ENCODE assay signal across 13 cellular contexts in the genomic region with DNA sequence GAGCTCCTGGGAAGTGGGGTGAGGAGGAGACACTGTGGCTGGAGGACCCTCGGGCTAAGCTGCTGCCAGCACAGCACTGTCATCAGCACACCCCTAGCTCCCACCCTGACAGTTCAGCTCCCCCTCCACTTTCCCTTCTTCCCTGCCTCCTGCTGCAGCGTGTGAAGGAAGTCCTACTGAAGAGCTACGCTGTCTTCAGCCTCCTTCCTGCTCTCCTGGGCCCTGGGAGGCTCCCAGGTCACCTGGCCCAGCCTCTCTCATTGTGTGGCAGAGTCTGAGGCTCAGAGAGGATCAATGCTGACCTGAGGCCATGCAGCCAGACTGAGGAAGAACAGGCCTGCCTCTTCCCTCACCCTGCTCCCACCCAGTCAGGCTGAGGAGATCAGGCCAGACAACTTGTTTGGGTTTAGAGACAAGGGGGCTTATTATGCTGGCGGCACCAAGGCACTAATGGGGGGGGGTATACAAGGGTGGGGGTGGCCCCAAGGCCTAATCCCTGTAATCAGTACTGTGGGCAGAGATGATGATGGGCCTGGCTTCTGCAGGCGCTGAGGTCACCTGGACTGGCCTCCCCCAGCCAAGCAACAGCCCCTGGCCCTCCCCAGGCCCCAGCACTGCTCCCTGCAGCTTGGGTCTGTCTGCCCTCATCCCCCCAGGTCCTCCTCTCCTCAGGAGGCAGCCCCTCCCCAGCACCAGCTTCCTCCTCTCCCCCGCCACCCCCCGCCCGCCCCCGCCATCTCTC. TPM values are rescaled to one million over a fixed set of nuclear protein-coding genes. Genes with fewer than 3 reads are reported as not detected.
A peak's percentile ranks its signal among the peaks of the same experiment; 100 is the strongest.
DNase-seq lines count a peak whose midpoint lies in the region; ATAC-seq and TF ChIP-seq lines count a peak whose summit lies in the region.
"Had no signal": no experiment of that assay in that cellular context is flagged by ENCODE, and none has a peak within 500 bp of the region (broad histone marks: within the 10 kb centered on the region; RNA-seq: fewer than 3 reads in every experiment).

No MANE protein-coding gene starts in this region.

- no peak overlapping the region for H3K4me3 Mint-ChIP-seq in nephron progenitor cell
- H3K4me3 Mint-ChIP-seq in activated T-cell treated with anti-CD3 and anti-CD28 coated beads, Interleukin-2, amount 50 U/mL, for 72 hours = no peak overlapping the region
- H3K4me3 Mint-ChIP-seq: activated CD4-positive, alpha-beta T cell treated with anti-CD3 and anti-CD28 coated beads, Interleukin-2, amount 10 ng/mL, durations not matched to agents 24 days and 14 days; activated naive CD8-positive, alpha-beta T cell had no signal

- H3K27ac ChIP-seq in esophagus squamous epithelium (peak overlapping the region; percentile 55 to 90 (median 79)), tibial nerve (peak overlapping the region; percentile 40 to 94 (median 76))
- H3K27ac ChIP-seq: epithelial cell of prostate had no signal

- ATAC-seq in activated T-cell treated with anti-CD3 and anti-CD28 coated beads, Interleukin-2, amount 50 U/mL, for 72 hours (replicated peaks in 1 of 2) = no peak

- H3K36me3 ChIP-seq in esophagus squamous epithelium = peaks cover 0 to 7% (median 0%) of the 10 kb centered on the region in 3 donors
- peaks cover 0 to 15% (median 0%) of the 10 kb centered on the region in 3 donors for H3K36me3 ChIP-seq in tibial nerve

- peaks cover 5% of the 10 kb centered on the region for H3K9me3 Mint-ChIP-seq in nephron progenitor cell
- no peaks in the 10 kb centered on the region for H3K9me3 Mint-ChIP-seq in activated T-cell treated with anti-CD3 and anti-CD28 coated beads, Interleukin-2, amount 50 U/mL, for 72 hours
- H3K9me3 Mint-ChIP-seq: activated CD4-positive, alpha-beta T cell treated with anti-CD3 and anti-CD28 coated beads, Interleukin-2, amount 10 ng/mL, durations not matched to agents 24 days and 14 days had no signal

- 59 to 72% methylated on average over 2 to 4 of the region's 9 CpGs for WGBS in esophagus squamous epithelium, 2 donors
- WGBS in tibial nerve, 2 donors = 72 to 76% methylated on average over 8 to 9 of the region's 9 CpGs

- no peak for TF ChIP-seq EP300 in tibial nerve (IDR thresholded peaks at IDR 0.05)

- H3K4me1 ChIP-seq in esophagus squamous epithelium (peaks cover 13 to 72% (median 47%) of the 10 kb centered on the region in 3 donors), tibial nerve (peaks cover 0 to 82% (median 52%) of the 10 kb centered on the region in 4 donors)

- DNase-seq in esophagus squamous epithelium (lab: John Stamatoyannopoulos, UW) (no peak), nephron progenitor cell (no peak), tibial nerve (ENCODE audit: low spot score in 2 of 2) (no peak), inferior parietal cortex (ENCODE audit: extremely low spot score) (no peak), AG08396 (ENCODE audit: low spot score) (no peak), NCI-H146 treated with DMSO at 0.1 percent for 48 hours (lab: John Stamatoyannopoulos, UW; ENCODE audit: unreplicated experiment) (no peak)
- no peak for DNase-seq in activated T-cell treated with anti-CD3 and anti-CD28 coated beads, Interleukin-2, amount 50 U/mL, for 72 hours
- DNase-seq: activated CD4-positive, alpha-beta T cell treated with anti-CD3 and anti-CD28 coated beads, Interleukin-2, amount 10 ng/mL, durations not matched to agents 24 days and 14 days; NCI-H2081; SIG-M5 had no signal

- peaks cover 23% of the 10 kb centered on the region for H3K36me3 Mint-ChIP-seq in nephron progenitor cell (ENCODE audit: low read depth)
- no peaks in the 10 kb centered on the region for H3K36me3 Mint-ChIP-seq in activated T-cell treated with anti-CD3 and anti-CD28 coated beads, Interleukin-2, amount 50 U/mL, for 72 hours (ENCODE audit: insufficient read depth in 2 of 2)
- H3K36me3 Mint-ChIP-seq: activated naive CD8-positive, alpha-beta T cell had no signal

- no peaks in the 10 kb centered on the region for H3K27me3 Mint-ChIP-seq in nephron progenitor cell (ENCODE audit: low read depth, poor library complexity)
- H3K27me3 Mint-ChIP-seq in activated T-cell treated with anti-CD3 and anti-CD28 coated beads, Interleukin-2, amount 50 U/mL, for 72 hours (ENCODE audit: low read depth) = peaks cover 19% of the 10 kb centered on the region
- H3K27me3 Mint-ChIP-seq: activated naive CD8-positive, alpha-beta T cell had no signal

- no peaks in the 10 kb centered on the region for H3K9me3 ChIP-seq in esophagus squamous epithelium
- no peaks in the 10 kb centered on the region for H3K9me3 ChIP-seq in tibial nerve

- TF ChIP-seq CTCF in esophagus squamous epithelium (IDR thresholded peaks at IDR 0.05) = no peak
- TF ChIP-seq CTCF in nephron progenitor cell (IDR thresholded peaks at IDR 0.05) = no peak
- no peak for TF ChIP-seq CTCF in tibial nerve (IDR thresholded peaks at IDR 0.05)

- H3K4me1 Mint-ChIP-seq in nephron progenitor cell = peaks cover 95% of the 10 kb centered on the region
- H3K4me1 Mint-ChIP-seq in activated T-cell treated with anti-CD3 and anti-CD28 coated beads, Interleukin-2, amount 50 U/mL, for 72 hours (ENCODE audit: low read depth) = peaks cover 6% of the 10 kb centered on the region

- H3K27ac Mint-ChIP-seq in nephron progenitor cell = peak overlapping the region; percentile 94
- H3K27ac Mint-ChIP-seq in activated T-cell treated with anti-CD3 and anti-CD28 coated beads, Interleukin-2, amount 50 U/mL, for 72 hours = no peak overlapping the region
- H3K27ac Mint-ChIP-seq: activated CD4-positive, alpha-beta T cell treated with anti-CD3 and anti-CD28 coated beads, Interleukin-2, amount 10 ng/mL, durations not matched to agents 24 days and 14 days; activated naive CD8-positive, alpha-beta T cell had no signal

- no peak for TF ChIP-seq POLR2A in esophagus squamous epithelium (IDR thresholded peaks at IDR 0.05)
- TF ChIP-seq POLR2A in tibial nerve (IDR thresholded peaks at IDR 0.05) = no peak

- no peak overlapping the region for H3K4me3 ChIP-seq in esophagus squamous epithelium
- no peak overlapping the region for H3K4me3 ChIP-seq in tibial nerve

- intact Hi-C loops in esophagus squamous epithelium (cut with DNase I) = no loop called here

- H3K27me3 ChIP-seq in esophagus squamous epithelium = peaks cover 0 to 20% (median 0%) of the 10 kb centered on the region in 4 donors
- no peaks in the 10 kb centered on the region for H3K27me3 ChIP-seq in tibial nerve

TF ChIP-seq in PFSK-1, 5 proteins besides CTCF, POLR2A, EP300 and RAD21:
- TF ChIP-seq, protein P1, sequence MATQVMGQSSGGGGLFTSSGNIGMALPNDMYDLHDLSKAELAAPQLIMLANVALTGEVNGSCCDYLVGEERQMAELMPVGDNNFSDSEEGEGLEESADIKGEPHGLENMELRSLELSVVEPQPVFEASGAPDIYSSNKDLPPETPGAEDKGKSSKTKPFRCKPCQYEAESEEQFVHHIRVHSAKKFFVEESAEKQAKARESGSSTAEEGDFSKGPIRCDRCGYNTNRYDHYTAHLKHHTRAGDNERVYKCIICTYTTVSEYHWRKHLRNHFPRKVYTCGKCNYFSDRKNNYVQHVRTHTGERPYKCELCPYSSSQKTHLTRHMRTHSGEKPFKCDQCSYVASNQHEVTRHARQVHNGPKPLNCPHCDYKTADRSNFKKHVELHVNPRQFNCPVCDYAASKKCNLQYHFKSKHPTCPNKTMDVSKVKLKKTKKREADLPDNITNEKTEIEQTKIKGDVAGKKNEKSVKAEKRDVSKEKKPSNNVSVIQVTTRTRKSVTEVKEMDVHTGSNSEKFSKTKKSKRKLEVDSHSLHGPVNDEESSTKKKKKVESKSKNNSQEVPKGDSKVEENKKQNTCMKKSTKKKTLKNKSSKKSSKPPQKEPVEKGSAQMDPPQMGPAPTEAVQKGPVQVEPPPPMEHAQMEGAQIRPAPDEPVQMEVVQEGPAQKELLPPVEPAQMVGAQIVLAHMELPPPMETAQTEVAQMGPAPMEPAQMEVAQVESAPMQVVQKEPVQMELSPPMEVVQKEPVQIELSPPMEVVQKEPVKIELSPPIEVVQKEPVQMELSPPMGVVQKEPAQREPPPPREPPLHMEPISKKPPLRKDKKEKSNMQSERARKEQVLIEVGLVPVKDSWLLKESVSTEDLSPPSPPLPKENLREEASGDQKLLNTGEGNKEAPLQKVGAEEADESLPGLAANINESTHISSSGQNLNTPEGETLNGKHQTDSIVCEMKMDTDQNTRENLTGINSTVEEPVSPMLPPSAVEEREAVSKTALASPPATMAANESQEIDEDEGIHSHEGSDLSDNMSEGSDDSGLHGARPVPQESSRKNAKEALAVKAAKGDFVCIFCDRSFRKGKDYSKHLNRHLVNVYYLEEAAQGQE (IDR thresholded peaks at IDR 0.05; ENCODE audit: insufficient read depth in 1 of 2, low read depth in 2 of 2, low read length in 2 of 2) = no peak
- TF ChIP-seq SIN3A (IDR thresholded peaks at IDR 0.05; ENCODE audit: borderline replicate concordance, insufficient read depth, low read length) (peak; percentile 6; the same call in 1 of the 2 replicates), FOXP2 (optimal IDR thresholded peaks at IDR 0.05; ENCODE audit: borderline replicate concordance, extremely low read depth, extremely low read length, insufficient read depth) (no peak), POLR2AphosphoS5 (IDR thresholded peaks at IDR 0.05; ENCODE audit: low read depth, low read length) (0 out of 2 replicates have a peak, but pooled peaks have one; percentile 20), TAF1 (IDR thresholded peaks at IDR 0.05; ENCODE audit: borderline replicate concordance, insufficient read depth, low read length) (no peak)

RNA-seq across cellular contexts. Expression of a gene that starts 9.1 kb away (rescaled TPM):
- polyA plus RNA-seq in PFSK-1 (2012; ENCODE audit: insufficient read length, low read depth) = 58.4 TPM
- total RNA-seq in esophagus squamous epithelium = 1 to 10 TPM; 3.5 to 8.0 (median 5.4) TPM
- total RNA-seq in tibial nerve = 10 to 100 TPM; 59.9 to 65.3 (median 63.9) TPM
- total RNA-seq in activated T-cell treated with anti-CD3 and anti-CD28 coated beads, Interleukin-2, amount 50 U/mL, for 72 hours = under 1 TPM in 1 of 2 donors, not detected in 1; 0.05 TPM

RNA-seq across cellular contexts. Expression of a gene that starts 26.2 kb away (rescaled TPM):
- 1.8 TPM for polyA plus RNA-seq in PFSK-1 (2012; ENCODE audit: insufficient read length, low read depth)
- total RNA-seq in esophagus squamous epithelium = not detected
- not detected for total RNA-seq in tibial nerve
- total RNA-seq in activated T-cell treated with anti-CD3 and anti-CD28 coated beads, Interleukin-2, amount 50 U/mL, for 72 hours = under 1 TPM in 1 of 2 donors, not detected in 1; 0.10 TPM
- total RNA-seq: activated CD4-positive, alpha-beta T cell treated with anti-CD3 and anti-CD28 coated beads, Interleukin-2, amount 10 ng/mL, durations not matched to agents 24 days and 14 days had no signal

RNA-seq across cellular contexts. Expression of a gene that starts 37.2 kb away (rescaled TPM):
- 1.0 TPM for polyA plus RNA-seq in PFSK-1 (2012; ENCODE audit: insufficient read length, low read depth)
- total RNA-seq in esophagus squamous epithelium (100 to 1,000 TPM; 149 to 916 (median 441) TPM), tibial nerve (10 to 100 TPM in 1 of 4 donors, 1 to 10 TPM in 3; 3.5 to 13.2 (median 5.0) TPM)
- total RNA-seq in activated T-cell treated with anti-CD3 and anti-CD28 coated beads, Interleukin-2, amount 50 U/mL, for 72 hours = 1 to 10 TPM; 2.5 TPM

RNA-seq across cellular contexts. Expression of a gene that starts 48.9 kb away (rescaled TPM):
- polyA plus RNA-seq in PFSK-1 (2012; ENCODE audit: insufficient read length, low read depth) = 0.64 TPM
- total RNA-seq in esophagus squamous epithelium (under 1 TPM in 1 of 4 donors, not detected in 3; 0.18 TPM), tibial nerve (10 to 100 TPM in 2 of 4 donors, 1 to 10 TPM in 2; 1.8 to 20.3 (median 10.6) TPM)
- under 1 TPM; 0.22 to 1.00 TPM for total RNA-seq in activated T-cell treated with anti-CD3 and anti-CD28 coated beads, Interleukin-2, amount 50 U/mL, for 72 hours
- total RNA-seq: activated CD4-positive, alpha-beta T cell treated with anti-CD3 and anti-CD28 coated beads, Interleukin-2, amount 10 ng/mL, durations not matched to agents 24 days and 14 days had no signal

Comparison
In these comparisons a context has a peak if more than half of its experiments do, and no peak if none do; other contexts are left out.
1. RNA of a gene that starts 9.1 kb away (total RNA-seq): 59.9 to 65.3 TPM in tibial nerve; 3.5 to 8.0 TPM in esophagus squamous epithelium and 0.05 TPM in activated T-cell treated with anti-CD3 and anti-CD28 coated beads, Interleukin-2, amount 50 U/mL, for 72 hours; every median in the first group is over 4 times any median in the second.
2. RNA of a gene that starts 37.2 kb away (total RNA-seq): 149 to 916 TPM in esophagus squamous epithelium; 3.5 to 13.2 TPM in tibial nerve and 2.5 TPM in activated T-cell treated with anti-CD3 and anti-CD28 coated beads, Interleukin-2, amount 50 U/mL, for 72 hours; every median in the first group is over 10 times any median in the second.